1 cellular context compared by ENCODE assay signal in genomic region chr17:79986441-79987186, GRCh38.
TF ChIP-seq lines count a peak whose summit lies in the region.

No MANE protein-coding gene starts in this region.

TF ChIP-seq in HepG2, 621 proteins besides CTCF, POLR2A, EP300 and RAD21 (continued from another document):
- no peak for TF ChIP-seq MAX (IDR thresholded peaks at IDR 0.05)
- TF ChIP-seq SAP130 (CRISPR knock-in tag; IDR thresholded peaks at IDR 0.05; ENCODE audit: low read depth), result peak; percentile 88
- no peak for TF ChIP-seq HOXA7 (CRISPR knock-in tag; IDR thresholded peaks at IDR 0.05)
- TF ChIP-seq USF2 (IDR thresholded peaks at IDR 0.05; ENCODE audit: low read depth, low read length), result 0 out of 2 replicates have a peak, but pooled peaks have one; percentile 5
- peak; percentile 15 for TF ChIP-seq USF2 (CRISPR knock-in tag; IDR thresholded peaks at IDR 0.05; ENCODE audit: borderline replicate concordance)
- no peak for TF ChIP-seq ZNF484 (CRISPR knock-in tag; IDR thresholded peaks at IDR 0.05; ENCODE audit: borderline replicate concordance, low read depth)
- TF ChIP-seq ZNF281 (CRISPR knock-in tag; IDR thresholded peaks at IDR 0.05; ENCODE audit: borderline replicate concordance), result peak; percentile 73; the same call in 1 of the 2 replicates
- peak; percentile 95 for TF ChIP-seq FOXA3 (CRISPR knock-in tag; IDR thresholded peaks at IDR 0.05)
- TF ChIP-seq ZNF496 (CRISPR knock-in tag; IDR thresholded peaks at IDR 0.05; ENCODE audit: insufficient replicate concordance), result no peak
- no peak; the same call in 1 of the 2 replicates for TF ChIP-seq SRY (CRISPR knock-in tag; IDR thresholded peaks at IDR 0.05)
- no peak for TF ChIP-seq ZNF367 (CRISPR knock-in tag; IDR thresholded peaks at IDR 0.05; ENCODE audit: borderline replicate concordance)
- no peak for TF ChIP-seq NFRKB (IDR thresholded peaks at IDR 0.05)
- TF ChIP-seq NFE2 (CRISPR knock-in tag; IDR thresholded peaks at IDR 0.05), result no peak
- TF ChIP-seq SIX4 (CRISPR knock-in tag; IDR thresholded peaks at IDR 0.05), result peak; percentile 42
- TF ChIP-seq KDM5A (IDR thresholded peaks at IDR 0.05; ENCODE audit: borderline replicate concordance, low read length), result no peak; the same call in 1 of the 2 replicates
- TF ChIP-seq TRIM22 (IDR thresholded peaks at IDR 0.05), result no peak
- no peak for TF ChIP-seq ZNF253 (CRISPR knock-in tag; IDR thresholded peaks at IDR 0.05; ENCODE audit: borderline replicate concordance)
- peak; percentile 27; the same call in 1 of the 2 replicates for TF ChIP-seq ZNF230 (CRISPR knock-in tag; IDR thresholded peaks at IDR 0.05)
- TF ChIP-seq ZNF564 (CRISPR knock-in tag; IDR thresholded peaks at IDR 0.05), result peak; percentile 90; the same call in 1 of the 2 replicates
- peak; percentile 87 for TF ChIP-seq HMG20A (CRISPR knock-in tag; IDR thresholded peaks at IDR 0.05; ENCODE audit: borderline replicate concordance)
- no peak for TF ChIP-seq GRHL1 (CRISPR knock-in tag; conservative IDR thresholded peaks at IDR 0.05)
- TF ChIP-seq ZNF710 (CRISPR knock-in tag; IDR thresholded peaks at IDR 0.05; ENCODE audit: borderline replicate concordance), result peak; percentile 75; the same call in 1 of the 2 replicates
- no peak for TF ChIP-seq MIER2 (CRISPR knock-in tag; IDR thresholded peaks at IDR 0.05)
- no peak for TF ChIP-seq TERF1 (CRISPR knock-in tag; IDR thresholded peaks at IDR 0.05)
- no peak for TF ChIP-seq ZBTB21 (CRISPR knock-in tag; IDR thresholded peaks at IDR 0.05)
- TF ChIP-seq ZNF589 (CRISPR knock-in tag; conservative IDR thresholded peaks at IDR 0.05), result no peak
- TF ChIP-seq ZNF160 (CRISPR knock-in tag; IDR thresholded peaks at IDR 0.05), result no peak
- TF ChIP-seq ZNF354B (CRISPR knock-in tag; IDR thresholded peaks at IDR 0.05), result no peak
- TF ChIP-seq HMGA1 (CRISPR knock-in tag; conservative IDR thresholded peaks at IDR 0.05), result no peak
- TF ChIP-seq ZNF282 (IDR thresholded peaks at IDR 0.05; ENCODE audit: partially characterized antibody), result no peak
- TF ChIP-seq NFYC (CRISPR knock-in tag; IDR thresholded peaks at IDR 0.05), result peak; percentile 47; the same call in 1 of the 2 replicates
- no peak; the same call in 1 of the 2 replicates for TF ChIP-seq TOE1 (CRISPR knock-in tag; IDR thresholded peaks at IDR 0.05)
- TF ChIP-seq KLF12 (CRISPR knock-in tag; IDR thresholded peaks at IDR 0.05; ENCODE audit: borderline replicate concordance), result peak; percentile 54; the same call in 1 of the 2 replicates
- TF ChIP-seq ZNF318 (CRISPR knock-in tag; IDR thresholded peaks at IDR 0.05), result 0 out of 2 replicates have a peak, but pooled peaks have one; percentile 82
- TF ChIP-seq STAG1 (CRISPR knock-in tag; IDR thresholded peaks at IDR 0.05), result no peak; the same call in 1 of the 2 replicates
- TF ChIP-seq ZNF782 (CRISPR knock-in tag; IDR thresholded peaks at IDR 0.05; ENCODE audit: borderline replicate concordance), result peak; percentile 72; the same call in 1 of the 2 replicates
- no peak for TF ChIP-seq SMC3 (IDR thresholded peaks at IDR 0.05; ENCODE audit: low read length)
- TF ChIP-seq ZNF275 (CRISPR knock-in tag; IDR thresholded peaks at IDR 0.05; ENCODE audit: borderline replicate concordance), result peak; percentile 13; the same call in 1 of the 2 replicates
